34 cellular contexts compared by ENCODE assay signal in the genomic region with DNA sequence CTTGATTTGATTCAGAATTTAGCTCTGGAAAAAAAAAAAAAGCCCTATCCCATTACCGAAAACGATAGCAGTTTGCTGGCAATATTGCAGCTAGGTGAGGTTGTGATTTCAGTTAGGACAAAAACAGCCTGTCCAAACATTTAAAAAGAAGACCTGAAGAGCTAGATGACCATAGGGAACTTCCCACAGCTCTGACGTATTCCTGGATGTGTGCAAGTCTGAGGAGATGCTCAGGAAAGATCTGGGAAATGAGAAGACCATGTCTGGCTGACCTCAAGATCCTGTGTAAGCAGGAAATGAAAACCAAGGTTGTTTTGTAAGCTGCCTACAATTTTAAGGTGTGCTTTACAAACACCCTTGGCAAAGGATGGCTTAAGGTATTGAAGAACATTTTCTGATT.
"Had no signal": no experiment of that assay in that cellular context is flagged by ENCODE, and none has a peak within 500 bp of the region (broad histone marks: within the 10 kb centered on the region; RNA-seq: fewer than 3 reads in every experiment).

No MANE protein-coding gene starts in this region.

- ATAC-seq: activated CD8-positive, alpha-beta T cell treated with anti-CD3 and anti-CD28 coated beads for 36 hours; activated naive CD4-positive, alpha-beta T cell treated with anti-CD3 and anti-CD28 coated beads, Interleukin-2, amount 50 U/mL, for 72 hours; activated naive CD8-positive, alpha-beta T cell treated with anti-CD3 and anti-CD28 coated beads, Interleukin-2, amount 50 U/mL, for 24 hours; activated T-cell treated with anti-CD3 and anti-CD28 coated beads, Interleukin-2, amount 50 U/mL, for 4 hours; activated T-cell treated with anti-CD3 and anti-CD28 coated beads, Interleukin-2, amount 50 U/mL, for 72 hours; activated T-helper 17 cell treated with anti-CD3 and anti-CD28 coated beads, Interleukin-2, amount 50 U/mL, for 72 hours had no signal

- H3K4me1 ChIP-seq: ascending aorta had no signal

- FAIRE-seq: bronchial epithelial cell, TTC549 had no signal

- H3K27ac ChIP-seq: ascending aorta, cardiac muscle cell, VCaP had no signal

- H3K4me3 ChIP-seq: ascending aorta, cardiac muscle cell had no signal

- DNase-seq: activated B cell treated with CpG ODN at 0.5 μM for 24 hours; activated CD4-positive, alpha-beta memory T cell treated with anti-CD3 and anti-CD28 coated beads for 36 hours; activated CD4-positive, alpha-beta T cell treated with anti-CD3 and anti-CD28 coated beads for 4 hours; activated CD4-positive, alpha-beta T cell treated with anti-CD3 and anti-CD28 coated beads, Interleukin-2, amount 10 ng/mL, durations not matched to agents 24 days and 14 days; activated CD4-positive, alpha-beta T cell treated with anti-CD3 and anti-CD28 coated beads, Interleukin-2, amount 50 U/mL, for 1 hour; activated CD4-positive, alpha-beta T cell treated with anti-CD3 and anti-CD28 coated beads, Interleukin-2, amount 50 U/mL, for 4 hours; activated CD4-positive, CD25-positive, alpha-beta regulatory T cell treated with anti-CD3 and anti-CD28 coated beads, Interleukin-2, amount 50 U/mL, for 72 hours; activated CD8-positive, alpha-beta memory T cell treated with anti-CD3 and anti-CD28 coated beads, Interleukin-2, amount 50 U/mL, for 4 hours; activated CD8-positive, alpha-beta T cell treated with anti-CD3 and anti-CD28 coated beads for 36 hours; activated effector memory CD4-positive, alpha-beta T cell treated with anti-CD3 and anti-CD28 coated beads, Interleukin-2, amount 50 U/mL, for 16 hours; activated gamma-delta T cell treated with Interleukin-2 at 50 U/mL for 16 hours; activated naive CD4-positive, alpha-beta T cell; activated naive CD4-positive, alpha-beta T cell treated with anti-CD3 and anti-CD28 coated beads for 36 hours; activated naive CD4-positive, alpha-beta T cell treated with anti-CD3 and anti-CD28 coated beads, Interleukin-2, amount 50 U/mL, for 16 hours; activated naive CD8-positive, alpha-beta T cell treated with anti-CD3 and anti-CD28 coated beads, Interleukin-2, amount 10 ng/mL, durations not matched to agents 7 days and 5 days; activated naive CD8-positive, alpha-beta T cell treated with anti-CD3 and anti-CD28 coated beads, Interleukin-2, amount 50 U/mL, for 24 hours; activated T-cell treated with anti-CD3 and anti-CD28 coated beads for 4 hours; activated T-cell treated with anti-CD3 and anti-CD28 coated beads, Interleukin-2, amount 50 U/mL, for 1 hour; activated T-cell treated with anti-CD3 and anti-CD28 coated beads, Interleukin-2, amount 50 U/mL, for 4 hours; activated T-cell treated with anti-CD3 and anti-CD28 coated beads, Interleukin-2, amount 50 U/mL, for 72 hours; amygdala; anterior cingulate cortex; central memory CD4-positive, alpha-beta T cell; SW 1271; T-helper 1 cell; T-helper 2 cell; T-helper 9 cell had no signal

- H3K36me3 ChIP-seq: ascending aorta, cardiac muscle cell had no signal

- H3K27me3 ChIP-seq: ascending aorta had no signal

- H3K9me3 ChIP-seq: ascending aorta had no signal
